ENCODE assay signal across 9 cellular contexts in genomic region chr12:30458453-30458852, GRCh38.
"Had no signal": no experiment of that assay in that cellular context is flagged by ENCODE, and none has a peak within 500 bp of the region (broad histone marks: within the 10 kb centered on the region; RNA-seq: fewer than 3 reads in every experiment).

No MANE protein-coding gene starts in this region.

- H3K27ac ChIP-seq: GM23248 had no signal

- H3K4me3 Mint-ChIP-seq: GM23338, H9, HFFc6 had no signal

- DNase-seq: GM23248, GOT3, H9, HCEC 1CT, HFFc6 had no signal

- H3K9me3 Mint-ChIP-seq: GM23338, H9 had no signal

- H3K4me2 ChIP-seq: GM23338 had no signal

- H3K9me3 ChIP-seq: HAP-1 had no signal

- H2AFZ ChIP-seq: GM23248, GM23338 had no signal

- H3K36me3 ChIP-seq: HAP-1 had no signal

- H3K4me3 ChIP-seq: GM23248, GM23338, HAP-1 had no signal

- H3K9ac ChIP-seq: GM23248 had no signal

- H3K4me1 Mint-ChIP-seq: GM23338 had no signal

- H3K27ac Mint-ChIP-seq: GM23338, H9, HFFc6 had no signal

- FAIRE-seq: H1, H54 had no signal
